Comparison of ENCODE assay signal across 25 cellular contexts in the genomic region with DNA sequence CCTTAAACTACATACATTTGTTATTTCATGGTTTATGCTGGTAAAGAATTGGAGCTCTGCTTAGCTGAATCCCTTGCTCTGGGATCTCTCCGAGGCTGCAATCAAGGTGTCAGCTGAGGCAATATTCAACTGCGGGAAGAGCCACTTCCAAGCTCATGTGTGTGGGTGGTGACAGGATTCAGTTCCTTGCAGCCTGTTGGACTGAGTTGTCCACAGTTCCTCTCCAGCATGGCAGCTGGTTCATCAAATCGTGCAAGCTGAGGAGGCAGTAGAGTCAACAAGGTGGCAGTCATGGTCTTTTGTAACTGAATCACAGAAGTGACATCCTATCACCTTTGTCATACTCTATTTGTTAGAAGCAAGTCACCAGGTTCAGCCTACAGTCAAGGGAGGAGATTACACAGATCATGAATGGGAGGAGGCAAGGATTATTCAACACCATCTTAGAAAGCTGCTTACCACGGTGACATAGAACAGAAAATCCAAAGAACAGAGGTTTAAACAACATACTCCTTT. TPM values are rescaled to one million over a fixed set of nuclear protein-coding genes. Genes with fewer than 3 reads are reported as not detected.
DNase-seq lines count a peak whose midpoint lies in the region; ATAC-seq, FAIRE-seq and TF ChIP-seq lines count a peak whose summit lies in the region.
"Had no signal": no experiment of that assay in that cellular context is flagged by ENCODE, and none has a peak within 500 bp of the region (broad histone marks: within the 10 kb centered on the region; RNA-seq: fewer than 3 reads in every experiment).

No MANE protein-coding gene starts in this region.

- peaks cover 76% of the 10 kb centered on the region for H3K4me1 Mint-ChIP-seq in chondrocyte (ENCODE audit: low read depth)
- no peaks in the 10 kb centered on the region for H3K4me1 Mint-ChIP-seq in stimulated activated naive CD8-positive, alpha-beta T cell treated with anti-CD3 and anti-CD28 coated beads, Interleukin-15, amount 100 ng/mL, for 72 hours
- H3K4me1 Mint-ChIP-seq: CD4-positive, CD25-positive, alpha-beta regulatory T cell had no signal

- no peak for ATAC-seq in activated naive CD4-positive, alpha-beta T cell treated with anti-CD3 and anti-CD28 coated beads, Interleukin-2, amount 50 U/mL, for 72 hours
- ATAC-seq in stimulated activated naive CD8-positive, alpha-beta T cell treated with anti-CD3 and anti-CD28 coated beads, Interleukin-15, amount 100 ng/mL, for 72 hours = no peak
- ATAC-seq: HCT116, PC-3 had no signal

- H3K36me3 Mint-ChIP-seq in chondrocyte (ENCODE audit: low read depth) = peaks cover 9% of the 10 kb centered on the region
- no peaks in the 10 kb centered on the region for H3K36me3 Mint-ChIP-seq in activated naive CD4-positive, alpha-beta T cell treated with anti-CD3 and anti-CD28 coated beads, Interleukin-2, amount 50 U/mL, for 72 hours
- H3K36me3 Mint-ChIP-seq: CD4-positive, CD25-positive, alpha-beta regulatory T cell had no signal

- no peak overlapping the region for H3K4me3 ChIP-seq in right atrium auricular region
- H3K4me3 ChIP-seq: SJSA1 had no signal

- H3K27me3 Mint-ChIP-seq in chondrocyte (ENCODE audit: low read depth) = no peaks in the 10 kb centered on the region
- no peaks in the 10 kb centered on the region for H3K27me3 Mint-ChIP-seq in stimulated activated naive CD8-positive, alpha-beta T cell treated with anti-CD3 and anti-CD28 coated beads, Interleukin-15, amount 100 ng/mL, for 72 hours
- H3K27me3 Mint-ChIP-seq: CD4-positive, CD25-positive, alpha-beta regulatory T cell had no signal

- H3K27ac ChIP-seq in right atrium auricular region = peak overlapping the region; percentile 64 to 78
- H3K27ac ChIP-seq: SJSA1 had no signal

- no peaks in the 10 kb centered on the region for H3K9me3 Mint-ChIP-seq in chondrocyte (ENCODE audit: low read depth)
- no peaks in the 10 kb centered on the region for H3K9me3 Mint-ChIP-seq in activated naive CD4-positive, alpha-beta T cell treated with anti-CD3 and anti-CD28 coated beads, Interleukin-2, amount 50 U/mL, for 72 hours
- H3K9me3 Mint-ChIP-seq in stimulated activated naive CD8-positive, alpha-beta T cell treated with anti-CD3 and anti-CD28 coated beads, Interleukin-15, amount 100 ng/mL, for 72 hours = no peaks in the 10 kb centered on the region
- H3K9me3 Mint-ChIP-seq: CD4-positive, CD25-positive, alpha-beta regulatory T cell had no signal

- H3K36me3 ChIP-seq in right atrium auricular region = no peaks in the 10 kb centered on the region

- TF ChIP-seq CTCF in right atrium auricular region (IDR thresholded peaks at IDR 0.05) (no peak), chondrocyte (IDR thresholded peaks at IDR 0.05) (no peak)

- DNase-seq in NCI-H146 (lab: John Stamatoyannopoulos, UW) = peak; percentile 22
- no peak for DNase-seq in NCI-H146 treated with DMSO at 0.1 percent for 48 hours (lab: John Stamatoyannopoulos, UW; ENCODE audit: unreplicated experiment)
- DNase-seq in right atrium auricular region (ENCODE audit: low spot score) = no peak
- DNase-seq in cardiac septum (ENCODE audit: low spot score) = no peak
- no peak for DNase-seq in chondrocyte (ENCODE audit: low spot score)
- no peak for DNase-seq in activated naive CD4-positive, alpha-beta T cell treated with anti-CD3 and anti-CD28 coated beads, Interleukin-2, amount 50 U/mL, for 72 hours (ENCODE audit: low spot score in 2 of 2)
- no peak for DNase-seq in stimulated activated naive CD8-positive, alpha-beta T cell treated with anti-CD3 and anti-CD28 coated beads, Interleukin-15, amount 100 ng/mL, for 72 hours
- no peak for DNase-seq in GM19239 (ENCODE audit: insufficient read length, low spot score)
- DNase-seq: 8988T; ACHN; CD4-positive, CD25-positive, alpha-beta regulatory T cell; DMS79 treated with DMSO at 0.1 percent for 48 hours; GF-D8; Karpas-422; NCI-H1092; NCI-H1417 treated with DMSO at 0.1 percent for 48 hours; NCI-H1930; NCI-H2107; NCI-H526; NCI-H82; NK-92 treated with Interleukin-12 subunit alpha and Interleukin-12 subunit beta, amount 100 ng/mL, for 24 hours; PC-3 had no signal

- intact Hi-C loops in cardiac septum (cut with DNase I) = loop anchor here (2.0 kb wide), 1 partner anchor 49 kb away; no protein-coding TSS in a partner anchor

- no peak overlapping the region for H3K4me3 Mint-ChIP-seq in chondrocyte (ENCODE audit: unreplicated experiment)
- H3K4me3 Mint-ChIP-seq in stimulated activated naive CD8-positive, alpha-beta T cell treated with anti-CD3 and anti-CD28 coated beads, Interleukin-15, amount 100 ng/mL, for 72 hours = no peak overlapping the region
- H3K4me3 Mint-ChIP-seq: CD4-positive, CD25-positive, alpha-beta regulatory T cell had no signal

- H3K27ac Mint-ChIP-seq in chondrocyte (ENCODE audit: unreplicated experiment) = peak overlapping the region; percentile 71
- H3K27ac Mint-ChIP-seq in activated naive CD4-positive, alpha-beta T cell treated with anti-CD3 and anti-CD28 coated beads, Interleukin-2, amount 50 U/mL, for 72 hours = no peak overlapping the region
- no peak overlapping the region for H3K27ac Mint-ChIP-seq in stimulated activated naive CD8-positive, alpha-beta T cell treated with anti-CD3 and anti-CD28 coated beads, Interleukin-15, amount 100 ng/mL, for 72 hours

- H3K27me3 ChIP-seq in right atrium auricular region = no peaks in the 10 kb centered on the region
- H3K27me3 ChIP-seq: SJSA1 had no signal

- no peaks in the 10 kb centered on the region for H3K9me3 ChIP-seq in right atrium auricular region
- H3K9me3 ChIP-seq: SJSA1 had no signal

- H3K4me1 ChIP-seq in right atrium auricular region = peaks cover 0 to 63% of the 10 kb centered on the region in 2 donors

- no peak for FAIRE-seq in GM19239 (lab: Jason Lieb, UNC)
- FAIRE-seq: GM12891 had no signal

RNA-seq across cellular contexts. Expression of a gene that starts 56.9 kb away (rescaled TPM):
- total RNA-seq in right atrium auricular region = 10 to 100 TPM; 30.6 to 61.2 TPM
- 84.3 TPM for total RNA-seq in cardiac septum
- 173 to 236 TPM (median 184 TPM) in 3 replicates for total RNA-seq in chondrocyte
- total RNA-seq in activated naive CD4-positive, alpha-beta T cell treated with anti-CD3 and anti-CD28 coated beads, Interleukin-2, amount 50 U/mL, for 72 hours = 1 to 10 TPM; 2.4 to 7.9 TPM
